25 cellular contexts compared by ENCODE assay signal in genomic region chr15:54962637-54963036, GRCh38.
"Had no signal": no experiment of that assay in that cellular context is flagged by ENCODE, and none has a peak within 500 bp of the region (broad histone marks: within the 10 kb centered on the region; RNA-seq: fewer than 3 reads in every experiment).

No MANE protein-coding gene starts in this region.

- H3K27ac ChIP-seq: HL-60, RWPE1, SJCRH30 had no signal

- H3K4me1 Mint-ChIP-seq: IgD-negative memory B cell had no signal

- H3K4me1 ChIP-seq: SJCRH30 had no signal

- H3K27me3 ChIP-seq: SJCRH30 had no signal

- ATAC-seq: K562, Panc1, PC-3, SK-N-SH treated with all-trans-retinoic acid at 6 μM for 48 hours had no signal

- H3K4me3 Mint-ChIP-seq: IgD-negative memory B cell had no signal

- DNase-seq: NCI-H1092; NCI-H1105 treated with DMSO at 0.1 percent for 48 hours; NCI-H1417 treated with DMSO at 0.1 percent for 48 hours; NCI-H146; NCI-H1694 treated with DMSO at 0.1 percent for 48 hours; NCI-H1930; NCI-H2081; NCI-H2107; NCI-H2171; NCI-H226; NCI-H446; NCI-H510A; NCI-H524 treated with DMSO at 0.1 percent for 48 hours; NCI-H69; NCI-H774; NK-92 treated with Interleukin-12 subunit alpha and Interleukin-12 subunit beta, amount 100 ng/mL, for 24 hours; PC-3; SHP77; SJCRH30 had no signal

- H3K4me3 ChIP-seq: K562, SJCRH30 had no signal

- H3K9me3 ChIP-seq: SJCRH30 had no signal

- H3K27ac Mint-ChIP-seq: IgD-negative memory B cell had no signal

- H3K27me3 Mint-ChIP-seq: IgD-negative memory B cell had no signal

- H3K36me3 ChIP-seq: SJCRH30 had no signal
